ENCODE assay signal across 26 cellular contexts in the genomic region with DNA sequence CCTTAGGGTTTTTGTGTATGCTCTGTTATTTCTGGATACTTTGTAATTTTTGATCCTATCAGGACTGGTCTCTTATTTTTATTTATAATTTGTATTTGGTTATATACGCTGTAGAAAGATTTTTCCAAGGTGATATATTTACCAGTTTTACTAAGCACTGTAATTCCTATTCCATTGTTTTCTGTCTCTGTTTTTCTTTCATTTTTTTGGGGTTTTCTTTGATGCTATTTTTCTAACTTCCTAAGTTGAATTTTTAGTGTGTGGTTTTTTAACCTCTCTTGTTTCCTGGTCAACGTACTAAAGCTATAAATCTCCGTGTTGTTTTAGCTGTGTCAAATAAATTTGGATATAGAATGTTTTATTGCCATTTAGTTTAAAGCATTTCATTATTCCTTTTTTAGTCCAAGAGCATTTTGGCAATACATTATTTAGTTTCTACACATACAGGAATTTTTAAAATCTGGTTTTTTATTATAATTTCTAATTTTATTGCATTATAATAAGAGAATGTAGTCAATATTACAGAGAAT.
"Had no signal": no experiment of that assay in that cellular context is flagged by ENCODE, and none has a peak within 500 bp of the region (broad histone marks: within the 10 kb centered on the region; RNA-seq: fewer than 3 reads in every experiment).

No MANE protein-coding gene starts in this region.

- H3K4me1 Mint-ChIP-seq: naive B cell; stimulated activated memory B cell treated with anti-CD40 and anti-IgM and Interleukin-4, amounts not matched to agents 10 μg/mL and 1 μg/mL and 100 μg/mL, for 72 hours had no signal

- H3K27ac ChIP-seq: dorsolateral prefrontal cortex, esophagus muscularis mucosa, foreskin keratinocyte, gastroesophageal sphincter, heart left ventricle, hepatocyte, left lung, psoas muscle, sigmoid colon, transverse colon, upper lobe of right lung, uterus had no signal

- H3K9me3 Mint-ChIP-seq: stimulated activated memory B cell treated with anti-CD40 and anti-IgM and Interleukin-4, amounts not matched to agents 10 μg/mL and 1 μg/mL and 100 μg/mL, for 72 hours; stimulated activated naive CD8-positive, alpha-beta T cell treated with anti-CD3 and anti-CD28 coated beads, Interleukin-15, Interleukin-2, amounts not matched to agents 100 ng/mL and 50 ng/mL, for 24 hours had no signal

- H3K9me3 ChIP-seq: esophagus muscularis mucosa, gastroesophageal sphincter, heart left ventricle, left lung, mucosa of descending colon, psoas muscle, sigmoid colon, transverse colon, upper lobe of right lung, uterus had no signal

- H3K27me3 Mint-ChIP-seq: stimulated activated memory B cell treated with anti-CD40 and anti-IgM and Interleukin-4, amounts not matched to agents 10 μg/mL and 1 μg/mL and 100 μg/mL, for 72 hours; stimulated activated naive CD8-positive, alpha-beta T cell treated with anti-CD3 and anti-CD28 coated beads, Interleukin-15, Interleukin-2, amounts not matched to agents 100 ng/mL and 50 ng/mL, for 24 hours had no signal

- H3K27me3 ChIP-seq: dorsolateral prefrontal cortex, esophagus muscularis mucosa, foreskin keratinocyte, gastroesophageal sphincter, heart left ventricle, hepatocyte, left lung, sigmoid colon, upper lobe of right lung, uterus had no signal

- H3K4me1 ChIP-seq: esophagus muscularis mucosa, foreskin keratinocyte, gastroesophageal sphincter, heart left ventricle, left lung, sigmoid colon, upper lobe of right lung, uterus had no signal

- DNase-seq: cortex of kidney; dorsolateral prefrontal cortex; effector CD4-positive, alpha-beta T cell; foreskin keratinocyte; heart left ventricle; left cardiac atrium; left lung; mesenchymal stem cell; mucosa of descending colon; naive B cell; posterior cingulate gyrus; psoas muscle; right cardiac atrium; sigmoid colon; stimulated activated CD4-positive, alpha-beta T cell treated with anti-CD3 and anti-CD28 coated beads, Interleukin-4, amount 100 ng/mL, for 4 hours; transverse colon; upper lobe of right lung; uterus had no signal

- H3K4me2 ChIP-seq: hepatocyte had no signal

- H3K4me3 ChIP-seq: dorsolateral prefrontal cortex, esophagus muscularis mucosa, gastroesophageal sphincter, heart left ventricle, hepatocyte, left lung, mucosa of descending colon, psoas muscle, sigmoid colon, transverse colon, upper lobe of right lung, uterus had no signal

- H3K27ac Mint-ChIP-seq: mesothelial cell of epicardium; natural killer cell treated with Interleukin-12 subunit alpha and Interleukin-12 subunit beta and Interleukin-15 and Interleukin-18, amount 100 ng/mL, for 72 hours; stimulated activated memory B cell treated with anti-CD40 and anti-IgM and Interleukin-4, amounts not matched to agents 10 μg/mL and 1 μg/mL and 100 μg/mL, for 72 hours; stimulated activated naive CD8-positive, alpha-beta T cell treated with anti-CD3 and anti-CD28 coated beads, Interleukin-15, Interleukin-2, amounts not matched to agents 100 ng/mL and 50 ng/mL, for 24 hours had no signal

- H3K36me3 ChIP-seq: esophagus muscularis mucosa, gastroesophageal sphincter, heart left ventricle, left lung, sigmoid colon, transverse colon, upper lobe of right lung, uterus had no signal

- H3K36me3 Mint-ChIP-seq: natural killer cell treated with Interleukin-12 subunit alpha and Interleukin-12 subunit beta and Interleukin-15 and Interleukin-18, amount 100 ng/mL, for 72 hours; stimulated activated memory B cell treated with anti-CD40 and anti-IgM and Interleukin-4, amounts not matched to agents 10 μg/mL and 1 μg/mL and 100 μg/mL, for 72 hours had no signal

- H3K4me3 Mint-ChIP-seq: mesothelial cell of epicardium; naive B cell; natural killer cell treated with Interleukin-12 subunit alpha and Interleukin-12 subunit beta and Interleukin-15 and Interleukin-18, amount 100 ng/mL, for 72 hours; neural crest cell; stimulated activated memory B cell treated with anti-CD40 and anti-IgM and Interleukin-4, amounts not matched to agents 10 μg/mL and 1 μg/mL and 100 μg/mL, for 72 hours; stimulated activated naive CD8-positive, alpha-beta T cell treated with anti-CD3 and anti-CD28 coated beads, Interleukin-15, Interleukin-2, amounts not matched to agents 100 ng/mL and 50 ng/mL, for 24 hours had no signal
